ENCODE assay signal across 8 cellular contexts in the genomic region with DNA sequence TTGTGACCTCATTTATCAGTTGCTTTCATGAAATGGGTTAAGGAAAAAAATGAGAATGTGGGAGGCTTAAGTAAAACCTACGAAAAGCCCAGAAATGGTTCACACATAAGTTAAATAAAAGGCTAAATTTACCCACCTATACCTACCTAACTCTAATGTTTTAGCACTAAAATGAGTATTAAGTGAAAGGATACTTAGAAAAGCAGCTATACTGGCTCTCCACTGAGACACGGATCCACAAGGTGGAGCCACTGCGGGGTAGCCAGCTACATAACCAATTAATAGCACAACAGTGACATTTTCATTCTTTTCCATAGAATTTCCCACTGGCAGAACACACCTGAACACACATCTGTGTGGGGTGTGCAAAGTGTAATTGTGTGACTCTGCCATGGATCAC.
DNase-seq lines count a peak whose midpoint lies in the region; ATAC-seq and TF ChIP-seq lines count a peak whose summit lies in the region.

No MANE protein-coding gene starts in this region.

- no peaks in the 10 kb centered on the region for H3K9me3 Mint-ChIP-seq in T-cell

- no peak overlapping the region for H3K27ac ChIP-seq in GM23248
- H3K27ac ChIP-seq in ovary = no peak overlapping the region

- H3F3A ChIP-seq in GM23248 (ENCODE audit: insufficient read depth) = peaks cover 16% of the 10 kb centered on the region

- CTCF ChIA-PET in T-cell (lab: Charles Lee) = interaction anchor here (0.6 to 1.5 kb wide), 9 partner anchors 12 to 311 kb away, joined by 3 to 8 read pairs (median 4); partner anchors contain the start of gene MAML3 (in 1 of the 2)

- H3K27ac Mint-ChIP-seq in T-cell = no peak overlapping the region

- H3K27me3 ChIP-seq in GM23248 (replicated peaks; ENCODE audit: insufficient read depth) (no peaks in the 10 kb centered on the region), ovary (no peaks in the 10 kb centered on the region), H7 (ENCODE audit: control insufficient read depth, insufficient read depth, low read length) (no peaks in the 10 kb centered on the region)

- intact Hi-C loops in ovary (cut with DNase I) = loop anchor here in 2 of 4 donors (5.0 kb wide), 2 partner anchors 100 to 200 kb away; partner anchors contain the start of gene MAML3 (in 1 of the 2)

- H2AFZ ChIP-seq in GM23248 = no peak overlapping the region

- in situ Hi-C loops in GM23248 (cut with MboI) = loop anchor here (10.0 kb wide), 2 partner anchors 103 to 193 kb away; partner anchors contain the start of gene MAML3

- H3K4me2 ChIP-seq in GM23248 (ENCODE audit: unreplicated experiment) = no peak overlapping the region

- H3K4me1 Mint-ChIP-seq in T-cell = peaks cover 44 to 64% (median 45%) of the 10 kb centered on the region in 3 donors

- TF ChIP-seq POLR2A in ovary (IDR thresholded peaks at IDR 0.05) = no peak

- H4K20me1 ChIP-seq in GM23248 (ENCODE audit: insufficient read depth) = no peaks in the 10 kb centered on the region

- no peaks in the 10 kb centered on the region for H3K36me3 Mint-ChIP-seq in T-cell

- DNase-seq in Ammon's horn (ENCODE audit: low spot score) = peak; percentile 54
- DNase-seq in GM23248 = peak; percentile 73
- peak in 21 of 34 experiments; percentile 4 to 43 (median 22) for DNase-seq in T-cell
- DNase-seq in epithelial cell of proximal tubule (ENCODE audit: low read depth) = no peak
- peak in 3 of 5 donors; percentile 48 to 61 (median 59) for DNase-seq in ovary
- no peak for DNase-seq in HuH-7.5 (ENCODE audit: low spot score)
- DNase-seq in H7 = no peak
- no peak for DNase-seq in GF-D8 (lab: John Stamatoyannopoulos, UW)

- no peak for TF ChIP-seq EP300 in ovary (IDR thresholded peaks at IDR 0.05)

- no peaks in the 10 kb centered on the region for H3K9me2 ChIP-seq in GM23248 (ENCODE audit: insufficient read depth)

- TF ChIP-seq CTCF in epithelial cell of proximal tubule (conservative IDR thresholded peaks at IDR 0.05; ENCODE audit: low read depth, low read length) (peak; percentile 87), ovary (IDR thresholded peaks at IDR 0.05) (peak in 1 of 3 donors; percentile 37)

- H3K27me3 Mint-ChIP-seq in T-cell = peaks cover 0 to 13% of the 10 kb centered on the region in 2 donors

- H3K4me1 ChIP-seq in GM23248 (ENCODE audit: insufficient read depth) (peaks cover 11% of the 10 kb centered on the region), ovary (ENCODE audit: insufficient read depth) (peaks cover 5% of the 10 kb centered on the region)

- POLR2A ChIA-PET in T-cell (lab: Charles Lee) = interaction anchor here in 1 of 2 donors (0.6 to 0.7 kb wide), 2 partner anchors 40 to 321 kb away, joined by 3 read pairs; no protein-coding TSS in a partner anchor

- ATAC-seq in T-cell (replicated peaks in 1 of 4) = no peak

- H3K9me3 ChIP-seq in GM23248 (ENCODE audit: low read depth) (no peaks in the 10 kb centered on the region), ovary (no peaks in the 10 kb centered on the region)

- H3K4me3 Mint-ChIP-seq in T-cell = no peak overlapping the region

- H3K36me3 ChIP-seq in GM23248 (ENCODE audit: low read depth) = no peaks in the 10 kb centered on the region
- no peaks in the 10 kb centered on the region for H3K36me3 ChIP-seq in ovary
- no peaks in the 10 kb centered on the region for H3K36me3 ChIP-seq in H7 (replicated peaks; ENCODE audit: control insufficient read depth, insufficient read depth, low read length)

- WGBS in GM23248 (ENCODE audit: low coverage in 1 of 2, low lambda C conversion rate in 2 of 2, missing lambda C conversion rate in 2 of 2), 2 experiments = 26 to 29% methylated on average over 3 of the region's 3 CpGs
- WGBS in ovary, 3 donors = 61 to 67% (median 62%) methylated on average over 3 of the region's 3 CpGs

- H3K4me3 ChIP-seq in GM23248 = no peak overlapping the region
- no peak overlapping the region for H3K4me3 ChIP-seq in epithelial cell of proximal tubule (ENCODE audit: low read depth, low read length)
- no peak overlapping the region for H3K4me3 ChIP-seq in ovary
- no peak overlapping the region for H3K4me3 ChIP-seq in H7 (ENCODE audit: insufficient read depth, low read depth, low read length)

- H3K9ac ChIP-seq in GM23248 = no peak overlapping the region

- no peaks in the 10 kb centered on the region for H3K79me2 ChIP-seq in GM23248 (ENCODE audit: insufficient read depth)

Comparison
In these comparisons a context has a peak if more than half of its experiments do, and no peak if none do; other contexts are left out.
1. DNase-seq: peak in Ammon's horn (single experiment), GM23248 (single experiment), T-cell (21 of 34) and ovary (3 of 5); none in epithelial cell of proximal tubule (single experiment), HuH-7.5 (single experiment), H7 (single experiment) and GF-D8 (single experiment).